8 cellular contexts compared by ENCODE assay signal in genomic region chr17:39668141-39668924, GRCh38. TPM values are rescaled to one million over a fixed set of nuclear protein-coding genes. Genes with fewer than 3 reads are reported as not detected.
DNase-seq lines count a peak whose midpoint lies in the region; ATAC-seq and TF ChIP-seq lines count a peak whose summit lies in the region.

TSS of gene PNMT (plus strand) at chr17:39668453. CDS start at chr17:39668476, 23 bp downstream.

- H3K4me1 Mint-ChIP-seq in dendritic cell treated with granulocyte-macrophage colony-stimulating factor and Interleukin-4, amounts not matched to agents 40 ng/mL and 50 ng/mL, for 4 days (ENCODE audit: low read depth) = peaks cover 37% of the 10 kb centered on the region

- TF ChIP-seq POLR2A in right lobe of liver (IDR thresholded peaks at IDR 0.05) = no peak

- DNase-seq in NCI-H1105 treated with DMSO at 0.1 percent for 48 hours (lab: John Stamatoyannopoulos, UW) (peak; percentile 36), right lobe of liver (peak; percentile 74 to 82 (median 78))
- peak; percentile 50 to 58 for DNase-seq in activated CD4-positive, alpha-beta T cell treated with anti-CD3 and anti-CD28 coated beads, Interleukin-2, amount 50 U/mL, for 24 hours (ENCODE audit: low read depth in 1 of 2, low spot score in 1 of 2)
- peak; percentile 42 to 60 (median 53) for DNase-seq in stimulated activated CD4-positive, alpha-beta T cell treated with anti-CD3 and anti-CD28 coated beads, TNF-alpha, amount 100 ng/mL, for 48 hours (ENCODE audit: low read depth in 3 of 3)

- peaks cover 0 to 38% (median 18%) of the 10 kb centered on the region in 4 donors for H3K4me1 ChIP-seq in right lobe of liver

- ATAC-seq in right lobe of liver (peak; percentile 27 to 41 (median 33)), HG03571 (IDR thresholded peaks at IDR 0.05; ENCODE audit: unreplicated experiment) (no peak), HG02798 (IDR thresholded peaks at IDR 0.05; ENCODE audit: poor library complexity, unreplicated experiment) (no peak)

- no peak within 1 kb of the TSS for H3K27ac Mint-ChIP-seq in dendritic cell treated with granulocyte-macrophage colony-stimulating factor and Interleukin-4, amounts not matched to agents 40 ng/mL and 50 ng/mL, for 4 days

- intact Hi-C loops in dendritic cell treated with granulocyte-macrophage colony-stimulating factor and Interleukin-4, amounts not matched to agents 40 ng/mL and 50 ng/mL, for 4 days (cut with micrococcal nuclease) = loop anchor here (1.0 kb wide), 1 partner anchor 46 kb away; no protein-coding TSS in a partner anchor
- intact Hi-C loops in right lobe of liver (cut with DNase I) = no loop called here

- peaks cover 0 to 4% of the 10 kb centered on the region in 2 donors for H3K27me3 ChIP-seq in right lobe of liver

- peak within 1 kb of the TSS; percentile 8 for H3K4me3 Mint-ChIP-seq in dendritic cell treated with granulocyte-macrophage colony-stimulating factor and Interleukin-4, amounts not matched to agents 40 ng/mL and 50 ng/mL, for 4 days

- WGBS in right lobe of liver (ENCODE audit: insufficient coverage, low coverage, low lambda C conversion rate, missing lambda C conversion rate) = 4% methylated on average over 34 of the region's 73 CpGs

- peaks cover 11% of the 10 kb centered on the region for H3K36me3 Mint-ChIP-seq in dendritic cell treated with granulocyte-macrophage colony-stimulating factor and Interleukin-4, amounts not matched to agents 40 ng/mL and 50 ng/mL, for 4 days (ENCODE audit: low read depth)

- H3K27ac ChIP-seq in right lobe of liver = no peak within 1 kb of the TSS

- H3K27me3 Mint-ChIP-seq in dendritic cell treated with granulocyte-macrophage colony-stimulating factor and Interleukin-4, amounts not matched to agents 40 ng/mL and 50 ng/mL, for 4 days = peaks cover 88% of the 10 kb centered on the region

- TF ChIP-seq CTCF in right lobe of liver (IDR thresholded peaks at IDR 0.05) = peak; percentile 54 to 69 (median 57)

- no peaks in the 10 kb centered on the region for H3K9me3 Mint-ChIP-seq in dendritic cell treated with granulocyte-macrophage colony-stimulating factor and Interleukin-4, amounts not matched to agents 40 ng/mL and 50 ng/mL, for 4 days

- no peaks in the 10 kb centered on the region for H3K9me3 ChIP-seq in right lobe of liver

- peak within 1 kb of the TSS; percentile 16; the same call in 1 of the 2 replicates for H3K4me3 ChIP-seq in GM08714 (ENCODE audit: low read length)
- peak within 1 kb of the TSS; percentile 19 to 36 (median 21) for H3K4me3 ChIP-seq in right lobe of liver

- H3K36me3 ChIP-seq in right lobe of liver = no peaks in the 10 kb centered on the region

RNA-seq across cellular contexts. Expression of gene PNMT, which starts in this region (rescaled TPM):
- under 1 TPM in 2 of 6 experiments, not detected in 4; 0.37 TPM for total RNA-seq in right lobe of liver

Comparison
In these comparisons a context has a peak if more than half of its experiments do, and no peak if none do; other contexts are left out.
1. Peak in DNase-seq, ATAC-seq and H3K4me3 ChIP-seq in right lobe of liver; RNA of the gene not detected or under 1 TPM.